Comparison of ENCODE assay signal across 1 cellular context in the genomic region with DNA sequence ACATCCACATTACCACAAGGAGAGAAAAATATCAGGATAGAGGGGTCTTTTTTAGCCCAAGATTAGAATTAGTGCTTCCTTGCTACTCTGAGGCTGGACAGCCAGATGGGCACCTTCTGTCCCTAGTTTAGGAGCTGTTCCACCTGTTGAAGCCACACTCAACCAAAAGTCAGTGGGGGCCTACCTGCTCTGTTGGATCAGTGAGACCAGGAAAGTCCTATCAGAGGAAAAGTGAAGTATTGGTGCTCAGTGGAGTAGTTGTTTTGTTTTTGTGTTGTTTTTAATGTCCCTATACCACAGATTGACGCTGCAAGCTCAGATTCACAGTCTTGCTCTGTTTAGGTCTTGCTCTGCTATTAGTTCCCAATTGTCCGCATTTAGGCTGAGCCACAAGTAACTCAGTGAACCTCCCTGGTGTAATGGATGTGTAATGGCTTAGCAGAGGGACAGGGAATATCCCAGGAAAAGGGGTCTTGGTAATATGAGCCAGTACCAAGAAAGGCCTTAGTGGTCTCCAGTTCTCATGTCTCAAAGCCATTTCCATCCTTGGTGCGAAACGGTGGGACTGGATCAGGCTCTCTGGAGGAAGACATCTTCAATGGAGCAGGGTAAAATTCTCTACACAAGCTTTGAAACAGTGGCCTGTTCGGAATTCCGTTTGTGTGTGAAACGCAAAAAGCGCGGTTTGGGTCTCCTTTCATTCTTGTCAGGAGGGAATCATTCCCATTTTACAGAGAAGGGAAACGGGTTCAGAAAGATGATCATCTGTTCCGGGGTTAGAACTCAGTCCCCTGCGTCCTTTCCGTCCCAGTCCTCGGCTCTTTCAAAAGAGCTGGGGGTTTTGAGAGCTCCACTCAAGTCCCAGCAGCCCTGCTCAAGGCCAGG.
TF ChIP-seq lines count a peak whose summit lies in the region.

No MANE protein-coding gene starts in this region.

TF ChIP-seq in H1, 55 proteins besides CTCF, POLR2A, EP300 and RAD21:
- TF ChIP-seq RFX5 (IDR thresholded peaks at IDR 0.05; ENCODE audit: borderline replicate concordance, low read depth, low read length) = no peak
- TF ChIP-seq, protein P1, sequence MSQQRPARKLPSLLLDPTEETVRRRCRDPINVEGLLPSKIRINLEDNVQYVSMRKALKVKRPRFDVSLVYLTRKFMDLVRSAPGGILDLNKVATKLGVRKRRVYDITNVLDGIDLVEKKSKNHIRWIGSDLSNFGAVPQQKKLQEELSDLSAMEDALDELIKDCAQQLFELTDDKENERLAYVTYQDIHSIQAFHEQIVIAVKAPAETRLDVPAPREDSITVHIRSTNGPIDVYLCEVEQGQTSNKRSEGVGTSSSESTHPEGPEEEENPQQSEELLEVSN (IDR thresholded peaks at IDR 0.05) = no peak
- no peak for TF ChIP-seq FOSL1 (IDR thresholded peaks at IDR 0.05; ENCODE audit: insufficient read depth, low read depth, low read length)
- no peak for TF ChIP-seq RNF2 (IDR thresholded peaks at IDR 0.05; ENCODE audit: borderline replicate concordance, low read depth, low read length, missing control alignments, poor library complexity, severe bottlenecking)
- no peak for TF ChIP-seq SUZ12 (IDR thresholded peaks at IDR 0.05; ENCODE audit: low read length)
- no peak for TF ChIP-seq ATF3 (IDR thresholded peaks at IDR 0.05; ENCODE audit: insufficient read depth, low read depth, low read length)
- TF ChIP-seq BRCA1 (IDR thresholded peaks at IDR 0.05; ENCODE audit: low read depth, low read length) = no peak
- no peak for TF ChIP-seq SAP30 (IDR thresholded peaks at IDR 0.05; ENCODE audit: insufficient read depth, insufficient replicate concordance, low read length)
- TF ChIP-seq CHD7 (IDR thresholded peaks at IDR 0.05; ENCODE audit: insufficient replicate concordance, low read length) = no peak
- no peak for TF ChIP-seq BCL11A (IDR thresholded peaks at IDR 0.05; ENCODE audit: low read depth in 2 of 2, low read length in 2 of 2)
- TF ChIP-seq TEAD4 (IDR thresholded peaks at IDR 0.05; ENCODE audit: low read depth, low read length) = no peak
TF ChIP-seq in H1: peak in this region for 0.
